ENCODE assay signal across 17 cellular contexts in the genomic region with DNA sequence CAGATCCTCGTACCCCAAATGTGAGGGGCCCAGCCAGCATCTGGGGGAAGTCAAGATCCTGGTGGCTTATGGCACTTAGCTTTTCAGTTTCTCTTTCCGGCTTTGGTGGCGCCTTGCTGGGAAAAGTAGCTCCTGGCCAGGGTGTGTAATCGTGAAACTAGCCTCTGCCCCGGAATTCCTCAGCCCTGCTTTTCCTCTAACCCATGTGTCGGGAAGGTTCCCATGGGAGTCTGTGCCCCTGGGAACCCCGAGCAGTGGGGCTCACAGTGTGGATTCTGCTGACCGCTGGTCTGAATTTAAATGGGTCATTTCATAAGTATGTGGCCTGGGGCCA. TPM values are rescaled to one million over a fixed set of nuclear protein-coding genes. Genes with fewer than 3 reads are reported as not detected.
DNase-seq lines count a peak whose midpoint lies in the region; ATAC-seq and TF ChIP-seq lines count a peak whose summit lies in the region.
"Had no signal": no experiment of that assay in that cellular context is flagged by ENCODE, and none has a peak within 500 bp of the region (broad histone marks: within the 10 kb centered on the region; RNA-seq: fewer than 3 reads in every experiment).

No MANE protein-coding gene starts in this region.

- H3K36me3 Mint-ChIP-seq in activated naive CD4-positive, alpha-beta T cell treated with anti-CD3 and anti-CD28 coated beads, Interleukin-2, amount 50 U/mL, for 24 hours: no peaks in the 10 kb centered on the region
- H3K36me3 Mint-ChIP-seq in activated T-helper 17 cell treated with anti-CD3 and anti-CD28 coated beads, Interleukin-2, amount 50 U/mL, for 72 hours (ENCODE audit: low read depth): peaks cover 27% of the 10 kb centered on the region

- H3K36me3 ChIP-seq in lower lobe of right lung (no peaks in the 10 kb centered on the region), thoracic aorta (no peaks in the 10 kb centered on the region)
- H3K36me3 ChIP-seq: BE2C had no signal

- no peaks in the 10 kb centered on the region for H3K27me3 ChIP-seq in lower lobe of right lung (ENCODE audit: low read depth)
- H3K27me3 ChIP-seq in thoracic aorta (replicated peaks; ENCODE audit: insufficient read depth): no peaks in the 10 kb centered on the region
- H3K27me3 ChIP-seq: SJSA1 had no signal

- H3K4me1 ChIP-seq in lower lobe of right lung: peaks cover 37% of the 10 kb centered on the region
- peaks cover 10 to 40% of the 10 kb centered on the region in 2 donors for H3K4me1 ChIP-seq in thoracic aorta (ENCODE audit: control insufficient read depth in 1 of 2, low read depth in 2 of 2)
- H3K4me1 ChIP-seq: BE2C had no signal

- no peaks in the 10 kb centered on the region for H3K27me3 Mint-ChIP-seq in activated naive CD4-positive, alpha-beta T cell treated with anti-CD3 and anti-CD28 coated beads, Interleukin-2, amount 50 U/mL, for 24 hours
- peaks cover 3% of the 10 kb centered on the region for H3K27me3 Mint-ChIP-seq in activated T-helper 17 cell treated with anti-CD3 and anti-CD28 coated beads, Interleukin-2, amount 50 U/mL, for 72 hours

- in situ Hi-C loops in GM13976 (cut with MboI; ENCODE audit: low sequenced_read_pairs, unreplicated experiment): loop anchor here (10.0 kb wide), 1 partner anchor 294 kb away; no protein-coding TSS in a partner anchor

- peak overlapping the region; percentile 71 for H3K27ac Mint-ChIP-seq in activated naive CD4-positive, alpha-beta T cell treated with anti-CD3 and anti-CD28 coated beads, Interleukin-2, amount 50 U/mL, for 24 hours
- peak overlapping the region; percentile 0 for H3K27ac Mint-ChIP-seq in activated T-helper 17 cell treated with anti-CD3 and anti-CD28 coated beads, Interleukin-2, amount 50 U/mL, for 72 hours

- H3K4me3 Mint-ChIP-seq in activated naive CD4-positive, alpha-beta T cell treated with anti-CD3 and anti-CD28 coated beads, Interleukin-2, amount 50 U/mL, for 24 hours: no peak overlapping the region
- H3K4me3 Mint-ChIP-seq in activated T-helper 17 cell treated with anti-CD3 and anti-CD28 coated beads, Interleukin-2, amount 50 U/mL, for 72 hours: peak overlapping the region; percentile 98

- H3K4me3 ChIP-seq in lower lobe of right lung (peak overlapping the region; percentile 37), thoracic aorta (peak overlapping the region; percentile 60)
- H3K4me3 ChIP-seq: SJSA1 had no signal

- H3K9me3 ChIP-seq in lower lobe of right lung: no peaks in the 10 kb centered on the region
- no peaks in the 10 kb centered on the region for H3K9me3 ChIP-seq in thoracic aorta
- H3K9me3 ChIP-seq: BE2C, SJSA1 had no signal

- intact Hi-C loops in lower lobe of right lung (cut with DNase I): no loop called here

- H3K9me3 Mint-ChIP-seq in activated naive CD4-positive, alpha-beta T cell treated with anti-CD3 and anti-CD28 coated beads, Interleukin-2, amount 50 U/mL, for 24 hours: no peaks in the 10 kb centered on the region
- H3K9me3 Mint-ChIP-seq in activated T-helper 17 cell treated with anti-CD3 and anti-CD28 coated beads, Interleukin-2, amount 50 U/mL, for 72 hours: no peaks in the 10 kb centered on the region

- H3K4me1 Mint-ChIP-seq in activated naive CD4-positive, alpha-beta T cell treated with anti-CD3 and anti-CD28 coated beads, Interleukin-2, amount 50 U/mL, for 24 hours: peaks cover 46% of the 10 kb centered on the region
- H3K4me1 Mint-ChIP-seq in activated T-helper 17 cell treated with anti-CD3 and anti-CD28 coated beads, Interleukin-2, amount 50 U/mL, for 72 hours: peaks cover 37% of the 10 kb centered on the region

- H3K27ac ChIP-seq in lower lobe of right lung: peak overlapping the region; percentile 40
- peak overlapping the region; percentile 65 for H3K27ac ChIP-seq in thoracic aorta
- H3K27ac ChIP-seq: SJSA1 had no signal

- ATAC-seq in activated T-helper 17 cell treated with anti-CD3 and anti-CD28 coated beads, Interleukin-2, amount 50 U/mL, for 72 hours (replicated peaks): no peak
- ATAC-seq in lower lobe of right lung: no peak
- no peak for ATAC-seq in thoracic aorta (ENCODE audit: insufficient number of reproducible peaks, low FRiP score, low read depth)
- ATAC-seq in HG03045 (IDR thresholded peaks at IDR 0.05; ENCODE audit: unreplicated experiment): no peak

- TF ChIP-seq CTCF in lower lobe of right lung (IDR thresholded peaks at IDR 0.05) (no peak), thoracic aorta (IDR thresholded peaks at IDR 0.05) (no peak), GM13976 (IDR thresholded peaks at IDR 0.05; ENCODE audit: borderline replicate concordance, control extremely low read depth, extremely low read depth, insufficient read depth, missing control alignments) (no peak)

- no peak for DNase-seq in activated naive CD4-positive, alpha-beta T cell (lab: John Stamatoyannopoulos, UW)
- DNase-seq in lower lobe of right lung: no peak
- no peak for DNase-seq in thoracic aorta (ENCODE audit: low spot score)
- no peak for DNase-seq in activated CD8-positive, alpha-beta memory T cell treated with anti-CD3 and anti-CD28 coated beads for 24 hours
- DNase-seq in GM13976 (ENCODE audit: low spot score): no peak
- DNase-seq: activated CD4-positive, CD25-positive, alpha-beta regulatory T cell treated with anti-CD3 and anti-CD28 coated beads, Interleukin-2, amount 50 U/mL, for 72 hours; BE2C; effector CD8-positive, alpha-beta T cell; NCI-H1092 treated with DMSO at 0.1 percent for 48 hours; NCI-H69 had no signal

RNA-seq across cellular contexts. Expression of a gene that starts 3.3 kb away (rescaled TPM):
- total RNA-seq in activated T-helper 17 cell treated with anti-CD3 and anti-CD28 coated beads, Interleukin-2, amount 50 U/mL, for 72 hours: 100 to 1,000 TPM in 1 of 2 donors, 10 to 100 TPM in 1; 89.7 to 124 TPM
- 17.8 TPM for total RNA-seq in lower lobe of right lung
- total RNA-seq in thoracic aorta: 10 to 100 TPM; 16.9 to 22.6 TPM

RNA-seq across cellular contexts. Expression of a gene that starts 9.9 kb away (rescaled TPM):
- total RNA-seq in activated T-helper 17 cell treated with anti-CD3 and anti-CD28 coated beads, Interleukin-2, amount 50 U/mL, for 72 hours: not detected
- total RNA-seq in lower lobe of right lung (not detected), thoracic aorta (not detected)
- total RNA-seq: HT-29, lung microvascular endothelial cell, pulmonary artery endothelial cell, SJSA1 had no signal

RNA-seq across cellular contexts. Expression of a gene that starts 14.2 kb away (rescaled TPM):
- not detected for total RNA-seq in activated T-helper 17 cell treated with anti-CD3 and anti-CD28 coated beads, Interleukin-2, amount 50 U/mL, for 72 hours
- total RNA-seq in lower lobe of right lung: not detected
- total RNA-seq in thoracic aorta: not detected
- total RNA-seq: HT-29, lung microvascular endothelial cell, pulmonary artery endothelial cell, SJSA1 had no signal

RNA-seq across cellular contexts. Expression of a gene that starts 17.0 kb away (rescaled TPM):
- total RNA-seq in activated T-helper 17 cell treated with anti-CD3 and anti-CD28 coated beads, Interleukin-2, amount 50 U/mL, for 72 hours: not detected
- total RNA-seq in lower lobe of right lung (not detected), thoracic aorta (not detected)
- total RNA-seq: HT-29, lung microvascular endothelial cell, pulmonary artery endothelial cell, SJSA1 had no signal

RNA-seq across cellular contexts. Expression of a gene that starts 21.9 kb away (rescaled TPM):
- not detected for total RNA-seq in activated T-helper 17 cell treated with anti-CD3 and anti-CD28 coated beads, Interleukin-2, amount 50 U/mL, for 72 hours
- not detected for total RNA-seq in lower lobe of right lung
- total RNA-seq in thoracic aorta: not detected
- total RNA-seq: HT-29, lung microvascular endothelial cell, pulmonary artery endothelial cell, SJSA1 had no signal
